In the genomic region with DNA sequence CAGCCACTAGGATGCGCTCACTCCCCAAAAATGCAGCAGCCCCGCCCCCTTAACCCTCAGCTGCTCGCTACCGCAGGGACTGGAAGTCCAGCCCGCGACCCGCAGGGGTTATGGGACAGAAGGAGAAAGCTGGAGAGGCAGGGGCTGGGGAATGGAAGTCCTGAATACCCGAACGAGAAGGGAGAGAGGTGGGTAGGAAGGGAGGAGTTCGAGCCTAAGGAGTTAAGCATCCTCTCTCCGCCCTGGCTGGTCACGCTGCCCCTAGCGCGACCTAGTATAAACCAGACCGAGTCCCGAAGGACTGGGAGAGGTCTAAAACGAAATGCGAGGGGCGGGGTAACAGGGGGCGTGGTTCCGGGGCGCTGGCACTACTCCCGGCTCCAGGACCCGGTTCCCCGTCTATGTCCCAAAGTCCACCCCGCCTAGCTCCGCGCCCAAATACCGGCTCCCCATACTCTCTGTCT, we compare ENCODE assay signal across 1 cellular context.
TF ChIP-seq lines count a peak whose summit lies in the region.

No MANE protein-coding gene starts in this region.

TF ChIP-seq in H1, 55 proteins besides CTCF, POLR2A, EP300 and RAD21:
- TF ChIP-seq JUN (IDR thresholded peaks at IDR 0.05; ENCODE audit: low read depth, low read length) (no peak), TEAD4 (IDR thresholded peaks at IDR 0.05; ENCODE audit: low read depth, low read length) (peak; percentile 73), CHD2 (IDR thresholded peaks at IDR 0.05; ENCODE audit: low read length) (no peak), NRF1 (IDR thresholded peaks at IDR 0.05; ENCODE audit: low read depth, low read length) (no peak), SAP30 (IDR thresholded peaks at IDR 0.05; ENCODE audit: insufficient read depth, insufficient replicate concordance, low read length) (peak; percentile 84), SIRT6 (IDR thresholded peaks at IDR 0.05; ENCODE audit: low read length) (no peak), RFX5 (IDR thresholded peaks at IDR 0.05; ENCODE audit: borderline replicate concordance, low read depth, low read length) (no peak), HDAC2 (IDR thresholded peaks at IDR 0.05; ENCODE audit: borderline replicate concordance in 1 of 2, low read depth in 2 of 2, low read length in 2 of 2) (peak in 1 of 2 experiments; percentile 85; a peak in 1 of 4 replicates), RBBP5 (IDR thresholded peaks at IDR 0.05; ENCODE audit: borderline replicate concordance, low read depth, low read length) (0 out of 2 replicates have a peak, but pooled peaks have one; percentile 5), RNF2 (IDR thresholded peaks at IDR 0.05; ENCODE audit: borderline replicate concordance, low read depth, low read length, missing control alignments, poor library complexity, severe bottlenecking) (no peak), KDM5A (IDR thresholded peaks at IDR 0.05; ENCODE audit: low read length) (no peak; the same call in 1 of the 2 replicates), YY1 (IDR thresholded peaks at IDR 0.05; ENCODE audit: low read depth, low read length) (0 out of 2 replicates have a peak, but pooled peaks have one; percentile 39), BACH1 (IDR thresholded peaks at IDR 0.05; ENCODE audit: low read length) (no peak), TCF12 (IDR thresholded peaks at IDR 0.05; ENCODE audit: low read depth, low read length) (no peak), ZNF274 (IDR thresholded peaks at IDR 0.05; ENCODE audit: borderline replicate concordance, extremely low read depth, low read length) (no peak), SIN3A (conservative IDR thresholded peaks at IDR 0.05 in 1 of 2, IDR thresholded peaks at IDR 0.05 in 1 of 2; ENCODE audit: low read depth in 1 of 2, low read length in 2 of 2) (peak; percentile 87 to 96; a peak in 3 of 4 replicates), SRF (IDR thresholded peaks at IDR 0.05; ENCODE audit: low read depth, low read length) (no peak), POLR2AphosphoS5 (IDR thresholded peaks at IDR 0.05; ENCODE audit: low read depth, low read length) (no peak; the same call in none of the 2 replicates), TBP (IDR thresholded peaks at IDR 0.05; ENCODE audit: low read depth, low read length) (peak; percentile 51; the same call in 1 of the 2 replicates), KDM4A (IDR thresholded peaks at IDR 0.05; ENCODE audit: low read depth, low read length, severe bottlenecking) (peak; percentile 71), SIX5 (IDR thresholded peaks at IDR 0.05; ENCODE audit: low read depth, low read length) (no peak), TAF7 (optimal IDR thresholded peaks at IDR 0.05; ENCODE audit: borderline replicate concordance, low read depth, low read length) (peak; percentile 37), JUND (IDR thresholded peaks at IDR 0.05; ENCODE audit: low read length) (peak; percentile 77; the same call in 1 of the 2 replicates), GTF2F1 (IDR thresholded peaks at IDR 0.05; ENCODE audit: borderline replicate concordance, low read depth, low read length) (no peak), POU5F1 (IDR thresholded peaks at IDR 0.05; ENCODE audit: low read depth, low read length) (no peak), KDM1A (IDR thresholded peaks at IDR 0.05; ENCODE audit: borderline replicate concordance, low read length) (no peak), SP4 (IDR thresholded peaks at IDR 0.05; ENCODE audit: low read length) (no peak), CREB1 (IDR thresholded peaks at IDR 0.05) (peak; percentile 32; the same call in 1 of the 2 replicates), BRCA1 (IDR thresholded peaks at IDR 0.05; ENCODE audit: low read depth, low read length) (no peak), SP1 (IDR thresholded peaks at IDR 0.05; ENCODE audit: low read depth, low read length) (peak; percentile 87), NANOG (IDR thresholded peaks at IDR 0.05; ENCODE audit: insufficient read depth, low read depth, low read length, poor library complexity, severe bottlenecking) (no peak), CBX5 (IDR thresholded peaks at IDR 0.05; ENCODE audit: low read depth, low read length) (no peak), CHD7 (IDR thresholded peaks at IDR 0.05; ENCODE audit: insufficient replicate concordance, low read length) (no peak), EGR1 (IDR thresholded peaks at IDR 0.05; ENCODE audit: borderline replicate concordance, low read depth, low read length) (no peak), CHD1 (IDR thresholded peaks at IDR 0.05; ENCODE audit: low read depth, low read length) (no peak), PHF8 (conservative IDR thresholded peaks at IDR 0.05; ENCODE audit: low read depth, low read length) (peak; percentile 62; the same call in 1 of the 2 replicates), CBX8 (IDR thresholded peaks at IDR 0.05; ENCODE audit: borderline replicate concordance, low read depth, low read length) (no peak), ASH2L (IDR thresholded peaks at IDR 0.05; ENCODE audit: low read length) (peak; percentile 62)
- TF ChIP-seq, protein P1, sequence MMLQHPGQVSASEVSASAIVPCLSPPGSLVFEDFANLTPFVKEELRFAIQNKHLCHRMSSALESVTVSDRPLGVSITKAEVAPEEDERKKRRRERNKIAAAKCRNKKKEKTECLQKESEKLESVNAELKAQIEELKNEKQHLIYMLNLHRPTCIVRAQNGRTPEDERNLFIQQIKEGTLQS (IDR thresholded peaks at IDR 0.05; ENCODE audit: insufficient read depth, low read depth, low read length), result no peak
- TF ChIP-seq, protein P2, sequence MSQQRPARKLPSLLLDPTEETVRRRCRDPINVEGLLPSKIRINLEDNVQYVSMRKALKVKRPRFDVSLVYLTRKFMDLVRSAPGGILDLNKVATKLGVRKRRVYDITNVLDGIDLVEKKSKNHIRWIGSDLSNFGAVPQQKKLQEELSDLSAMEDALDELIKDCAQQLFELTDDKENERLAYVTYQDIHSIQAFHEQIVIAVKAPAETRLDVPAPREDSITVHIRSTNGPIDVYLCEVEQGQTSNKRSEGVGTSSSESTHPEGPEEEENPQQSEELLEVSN (IDR thresholded peaks at IDR 0.05), result no peak
